ENCODE assay signal across 8 cellular contexts in genomic region chr2:120252207-120253020, GRCh38. TPM values are rescaled to one million over a fixed set of nuclear protein-coding genes. Genes with fewer than 3 reads are reported as not detected.
A peak's percentile ranks its signal among the peaks of the same experiment; 100 is the strongest.
DNase-seq lines count a peak whose midpoint lies in the region; ATAC-seq and TF ChIP-seq lines count a peak whose summit lies in the region.

A gene with protein sequence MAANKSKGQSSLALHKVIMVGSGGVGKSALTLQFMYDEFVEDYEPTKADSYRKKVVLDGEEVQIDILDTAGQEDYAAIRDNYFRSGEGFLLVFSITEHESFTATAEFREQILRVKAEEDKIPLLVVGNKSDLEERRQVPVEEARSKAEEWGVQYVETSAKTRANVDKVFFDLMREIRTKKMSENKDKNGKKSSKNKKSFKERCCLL (plus strand): TSS chr2:120252852. CDS start chr2:120278665, 25,813 bp downstream.

- peaks cover 31% of the 10 kb centered on the region for H4K20me1 ChIP-seq in IMR-90 (ENCODE audit: insufficient read depth, low read length)

- H2BK5ac ChIP-seq in IMR-90 (ENCODE audit: low read depth, low read length, poor library complexity, severe bottlenecking), result peak within 1 kb of the TSS; percentile 67

- peak within 1 kb of the TSS; percentile 97 for H2AK9ac ChIP-seq in IMR-90 (replicated peaks; ENCODE audit: low read depth, low read length, poor library complexity)

- TF ChIP-seq RAD21 in IMR-90 (IDR thresholded peaks at IDR 0.05; ENCODE audit: low read length), result no peak

- dilution Hi-C loops in IMR-90 (cut with HindIII; ENCODE audit: low sequenced_read_pairs, unreplicated experiment), result no loop called here

- peak within 1 kb of the TSS; percentile 64 for H4K91ac ChIP-seq in IMR-90 (ENCODE audit: insufficient read depth, low read depth, low read length)

- peak within 1 kb of the TSS; percentile 86 for H2AFZ ChIP-seq in IMR-90 (replicated peaks; ENCODE audit: low read length, poor library complexity)

- H3K18ac ChIP-seq in IMR-90 (ENCODE audit: low read depth, low read length), result peak within 1 kb of the TSS; percentile 36; the same call in 1 of the 2 replicates

- peak within 1 kb of the TSS; percentile 91 for H3K9ac ChIP-seq in IMR-90 (ENCODE audit: low read depth, low read length)

- H3K4me3 ChIP-seq in IMR-90 (ENCODE audit: insufficient read depth, low read depth, low read length), result peak within 1 kb of the TSS; percentile 74
- H3K4me3 ChIP-seq in mononuclear cell (ENCODE audit: low read length), result peak within 1 kb of the TSS; percentile 85

- H3K9me3 ChIP-seq in IMR-90 (ENCODE audit: control insufficient read depth, insufficient read depth, low read length), result no peaks in the 10 kb centered on the region
- no peaks in the 10 kb centered on the region for H3K9me3 ChIP-seq in mononuclear cell (ENCODE audit: low read depth, low read length)

- H3K9me1 ChIP-seq in IMR-90 (ENCODE audit: insufficient read depth, low read length), result peaks cover 8% of the 10 kb centered on the region; the same call in 1 of the 2 replicates

- H4K5ac ChIP-seq in IMR-90 (ENCODE audit: low read depth, low read length), result peak within 1 kb of the TSS; percentile 8; the same call in 1 of the 2 replicates

- no peak for TF ChIP-seq CTCF in IMR-90 (conservative IDR thresholded peaks at IDR 0.05; ENCODE audit: low read depth, low read length)

- CTCF ChIA-PET in IMR-90 (lab: Yijun Ruan, JAX), result interaction anchor here (0.6 kb wide), 1 partner anchor 61 kb away, joined by 3 read pairs; no protein-coding TSS in a partner anchor

- H3K23ac ChIP-seq in IMR-90 (ENCODE audit: low read depth, low read length), result peak within 1 kb of the TSS; percentile 91

- peak within 1 kb of the TSS; percentile 93 for H3K4me2 ChIP-seq in IMR-90 (ENCODE audit: low read depth, low read length)

- H2BK120ac ChIP-seq in IMR-90 (ENCODE audit: low read depth, low read length), result peak within 1 kb of the TSS; percentile 29; the same call in 1 of the 2 replicates

- H3K4ac ChIP-seq in IMR-90 (ENCODE audit: low read depth, low read length), result peak within 1 kb of the TSS; percentile 82

- H3K36me3 ChIP-seq in IMR-90 (ENCODE audit: control insufficient read depth, insufficient read depth, low read length), result no peaks in the 10 kb centered on the region

- WGBS in IMR-90 (ENCODE audit: extremely low coverage in 2 of 2, insufficient read length in 1 of 2), 2 experiments, result 0% methylated on average over 20 of the region's 71 CpGs; no CpG with 5 or more reads in 1 of the 2 experiments

- in situ Hi-C loops in IMR-90 (cut with MboI; ENCODE audit: low sequenced_read_pairs), result no loop called here

- DNase-seq in DMS 273 (lab: John Stamatoyannopoulos, UW; ENCODE audit: unreplicated experiment), result peak; percentile 99
- DNase-seq in IMR-90, result peak; percentile 97
- DNase-seq in OCI-M1 (lab: John Stamatoyannopoulos, UW), result peak; percentile 99
- DNase-seq in activated T-cell treated with anti-CD3 and anti-CD28 coated beads for 24 hours (ENCODE audit: low read depth), result peak; percentile 99
- DNase-seq in epidermal melanocyte (ENCODE audit: insufficient read length, low spot score), result peak; percentile 97
- peak; percentile 97 for DNase-seq in stimulated activated CD8-positive, alpha-beta memory T cell treated with anti-CD3 and anti-CD28 coated beads, Interleukin-4, amount 100 ng/mL, for 1 hour (ENCODE audit: low read depth in 2 of 2, low spot score in 1 of 2)

- no peak within 1 kb of the TSS; the same call in 2 of the 3 replicates for H2BK15ac ChIP-seq in IMR-90 (ENCODE audit: low read depth, low read length)

- BruUV-seq in IMR-90 (replicated peaks; lab: Mats Ljungman, UMichigan), result no TSS peak

- peaks cover 5% of the 10 kb centered on the region; the same call in 1 of the 2 replicates for H3K4me1 ChIP-seq in IMR-90 (ENCODE audit: control insufficient read depth, insufficient read depth, low read length)
- H3K4me1 ChIP-seq in mononuclear cell (ENCODE audit: insufficient read depth, low read length), result peaks cover 52% of the 10 kb centered on the region

- peak; percentile 54 for TF ChIP-seq POLR2A in IMR-90 (IDR thresholded peaks at IDR 0.05; ENCODE audit: low read depth, low read length)

- H2AK5ac ChIP-seq in IMR-90 (ENCODE audit: low read depth, low read length), result peak within 1 kb of the TSS; percentile 67

- POLR2A ChIA-PET in IMR-90 (lab: Charles Lee; ENCODE audit: unreplicated experiment), result interaction anchor here (0.7 kb wide), 1 partner anchor 35 kb away, joined by 4 read pairs; no protein-coding TSS in a partner anchor

- ATAC-seq in GM21528 (IDR thresholded peaks at IDR 0.05; ENCODE audit: low FRiP score, unreplicated experiment) (peak; percentile 94), IMR-90 (ENCODE audit: low read depth) (peak; percentile 94)

- H3K27me3 ChIP-seq in IMR-90 (ENCODE audit: control insufficient read depth, insufficient read depth, low read length) (peaks cover 11% of the 10 kb centered on the region; the same call in 1 of the 2 replicates), mononuclear cell (ENCODE audit: insufficient read depth, low read length) (no peaks in the 10 kb centered on the region)

- H3K56ac ChIP-seq in IMR-90 (ENCODE audit: extremely low read depth, insufficient read depth, low read length), result peak within 1 kb of the TSS; percentile 74

- peaks cover 4 to 40% of the 10 kb centered on the region in 2 experiments for H3K79me1 ChIP-seq in IMR-90 (ENCODE audit: low read depth in 1 of 2, low read length in 2 of 2)

- intact Hi-C loops in IMR-90 (cut with micrococcal nuclease), result loop anchor here (1.0 to 5.0 kb wide), 3 partner anchors 35 to 425 kb away; no protein-coding TSS in a partner anchor

- no peak within 1 kb of the TSS for H2BK20ac ChIP-seq in IMR-90 (ENCODE audit: low read depth, low read length)

- H3K14ac ChIP-seq in IMR-90 (replicated peaks; ENCODE audit: low read depth, low read length), result peak within 1 kb of the TSS; percentile 96

- H3K27ac ChIP-seq in IMR-90 (ENCODE audit: insufficient read depth, low read length), result peak within 1 kb of the TSS; percentile 80

- H4K8ac ChIP-seq in IMR-90 (ENCODE audit: low read depth in 2 of 2, low read length in 2 of 2), result peak within 1 kb of the TSS; percentile 9 to 83; a peak in 3 of 4 replicates

TF ChIP-seq in IMR-90, 13 proteins besides CTCF, POLR2A, EP300 and RAD21:
- TF ChIP-seq, protein P1, sequence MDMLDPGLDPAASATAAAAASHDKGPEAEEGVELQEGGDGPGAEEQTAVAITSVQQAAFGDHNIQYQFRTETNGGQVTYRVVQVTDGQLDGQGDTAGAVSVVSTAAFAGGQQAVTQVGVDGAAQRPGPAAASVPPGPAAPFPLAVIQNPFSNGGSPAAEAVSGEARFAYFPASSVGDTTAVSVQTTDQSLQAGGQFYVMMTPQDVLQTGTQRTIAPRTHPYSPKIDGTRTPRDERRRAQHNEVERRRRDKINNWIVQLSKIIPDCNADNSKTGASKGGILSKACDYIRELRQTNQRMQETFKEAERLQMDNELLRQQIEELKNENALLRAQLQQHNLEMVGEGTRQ (IDR thresholded peaks at IDR 0.05; ENCODE audit: low read depth, low read length), result 0 out of 2 replicates have a peak, but pooled peaks have one; percentile 30
- TF ChIP-seq BHLHE40 (IDR thresholded peaks at IDR 0.05; ENCODE audit: low read depth, low read length), result no peak
- TF ChIP-seq MXI1 (IDR thresholded peaks at IDR 0.05; ENCODE audit: borderline replicate concordance, low read depth, low read length), result peak; percentile 17; the same call in 1 of the 2 replicates
- TF ChIP-seq MAZ (IDR thresholded peaks at IDR 0.05; ENCODE audit: borderline replicate concordance, low read depth, low read length), result 0 out of 2 replicates have a peak, but pooled peaks have one; percentile 77
- TF ChIP-seq CHD1 (IDR thresholded peaks at IDR 0.05; ENCODE audit: low read depth, low read length), result no peak
- no peak for TF ChIP-seq MAFK (IDR thresholded peaks at IDR 0.05; ENCODE audit: low read depth, low read length)

RNA-seq across cellular contexts. Expression of the gene that starts here (rescaled TPM):
- total RNA-seq in IMR-90 (2012; rRNA removed), result 53.6 and 75.3 TPM in 2 replicates
- polyA plus RNA-seq in IMR-90 (2012; rRNA removed), result 38.0 and 54.7 TPM in 2 replicates
- polyA plus RNA-seq in IMR-90 (2012; cell fraction: cytosol; rRNA removed), result 14.8 and 19.0 TPM in 2 replicates
- polyA plus RNA-seq in IMR-90 (2012; cell fraction: nucleus; rRNA removed; ENCODE audit: low replicate concordance), result 4.3 and 18.5 TPM in 2 replicates
- total RNA-seq in mononuclear cell, result 22.1 TPM

Comparison
In these comparisons a context has a peak if more than half of its experiments do, and no peak if none do; other contexts are left out.
1. Peak in every context shown above with its lines: DNase-seq, ATAC-seq, H3K4me3 ChIP-seq and H3K27ac ChIP-seq.